In the genomic region with DNA sequence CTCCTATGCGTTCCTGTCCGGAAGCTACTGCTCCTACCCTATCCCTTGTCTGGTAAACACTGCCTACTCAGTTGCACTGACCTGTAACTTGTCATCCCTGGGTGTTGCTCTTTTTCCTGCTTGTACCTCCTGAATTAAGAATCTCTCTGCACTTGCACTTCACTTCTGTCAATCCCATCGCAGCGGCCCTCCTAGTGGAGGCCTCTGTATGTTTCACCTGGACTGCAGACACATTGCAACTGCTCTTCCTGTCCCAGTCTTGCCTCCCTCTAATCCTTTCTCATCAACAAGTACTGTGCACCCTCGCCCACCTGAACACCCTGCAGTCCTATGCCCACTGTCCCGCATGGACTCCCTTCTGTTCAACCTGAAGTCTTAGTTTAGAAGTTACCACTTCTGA, we compare ENCODE assay signal across 2 cellular contexts.
TF ChIP-seq lines count a peak whose summit lies in the region.

No MANE protein-coding gene starts in this region.

TF ChIP-seq in IMR-90, 13 proteins besides CTCF, POLR2A, EP300 and RAD21:
- TF ChIP-seq, protein P1, sequence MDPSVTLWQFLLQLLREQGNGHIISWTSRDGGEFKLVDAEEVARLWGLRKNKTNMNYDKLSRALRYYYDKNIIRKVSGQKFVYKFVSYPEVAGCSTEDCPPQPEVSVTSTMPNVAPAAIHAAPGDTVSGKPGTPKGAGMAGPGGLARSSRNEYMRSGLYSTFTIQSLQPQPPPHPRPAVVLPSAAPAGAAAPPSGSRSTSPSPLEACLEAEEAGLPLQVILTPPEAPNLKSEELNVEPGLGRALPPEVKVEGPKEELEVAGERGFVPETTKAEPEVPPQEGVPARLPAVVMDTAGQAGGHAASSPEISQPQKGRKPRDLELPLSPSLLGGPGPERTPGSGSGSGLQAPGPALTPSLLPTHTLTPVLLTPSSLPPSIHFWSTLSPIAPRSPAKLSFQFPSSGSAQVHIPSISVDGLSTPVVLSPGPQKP (IDR thresholded peaks at IDR 0.05; ENCODE audit: borderline replicate concordance, low read depth, low read length) = no peak
- no peak for TF ChIP-seq MXI1 (IDR thresholded peaks at IDR 0.05; ENCODE audit: borderline replicate concordance, low read depth, low read length)
- TF ChIP-seq RCOR1 (IDR thresholded peaks at IDR 0.05; ENCODE audit: insufficient replicate concordance, low read length) = no peak
- no peak for TF ChIP-seq CEBPB (IDR thresholded peaks at IDR 0.05; ENCODE audit: low read depth, low read length)
- TF ChIP-seq RFX5 (IDR thresholded peaks at IDR 0.05; ENCODE audit: low read depth, low read length) = no peak
- TF ChIP-seq BHLHE40 (IDR thresholded peaks at IDR 0.05; ENCODE audit: low read depth, low read length) = no peak
- no peak for TF ChIP-seq MAFK (IDR thresholded peaks at IDR 0.05; ENCODE audit: low read depth, low read length)
- no peak for TF ChIP-seq CHD1 (IDR thresholded peaks at IDR 0.05; ENCODE audit: low read depth, low read length)
- TF ChIP-seq MAZ (IDR thresholded peaks at IDR 0.05; ENCODE audit: borderline replicate concordance, low read depth, low read length) = no peak

TF ChIP-seq in K562, 482 proteins besides CTCF, POLR2A, EP300 and RAD21:
- TF ChIP-seq, protein P2, sequence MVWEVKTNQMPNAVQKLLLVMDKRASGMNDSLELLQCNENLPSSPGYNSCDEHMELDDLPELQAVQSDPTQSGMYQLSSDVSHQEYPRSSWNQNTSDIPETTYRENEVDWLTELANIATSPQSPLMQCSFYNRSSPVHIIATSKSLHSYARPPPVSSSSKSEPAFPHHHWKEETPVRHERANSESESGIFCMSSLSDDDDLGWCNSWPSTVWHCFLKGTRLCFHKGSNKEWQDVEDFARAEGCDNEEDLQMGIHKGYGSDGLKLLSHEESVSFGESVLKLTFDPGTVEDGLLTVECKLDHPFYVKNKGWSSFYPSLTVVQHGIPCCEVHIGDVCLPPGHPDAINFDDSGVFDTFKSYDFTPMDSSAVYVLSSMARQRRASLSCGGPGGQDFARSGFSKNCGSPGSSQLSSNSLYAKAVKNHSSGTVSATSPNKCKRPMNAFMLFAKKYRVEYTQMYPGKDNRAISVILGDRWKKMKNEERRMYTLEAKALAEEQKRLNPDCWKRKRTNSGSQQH (CRISPR knock-in tag; IDR thresholded peaks at IDR 0.05) = no peak
- TF ChIP-seq, protein P3, sequence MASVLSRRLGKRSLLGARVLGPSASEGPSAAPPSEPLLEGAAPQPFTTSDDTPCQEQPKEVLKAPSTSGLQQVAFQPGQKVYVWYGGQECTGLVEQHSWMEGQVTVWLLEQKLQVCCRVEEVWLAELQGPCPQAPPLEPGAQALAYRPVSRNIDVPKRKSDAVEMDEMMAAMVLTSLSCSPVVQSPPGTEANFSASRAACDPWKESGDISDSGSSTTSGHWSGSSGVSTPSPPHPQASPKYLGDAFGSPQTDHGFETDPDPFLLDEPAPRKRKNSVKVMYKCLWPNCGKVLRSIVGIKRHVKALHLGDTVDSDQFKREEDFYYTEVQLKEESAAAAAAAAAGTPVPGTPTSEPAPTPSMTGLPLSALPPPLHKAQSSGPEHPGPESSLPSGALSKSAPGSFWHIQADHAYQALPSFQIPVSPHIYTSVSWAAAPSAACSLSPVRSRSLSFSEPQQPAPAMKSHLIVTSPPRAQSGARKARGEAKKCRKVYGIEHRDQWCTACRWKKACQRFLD (CRISPR knock-in tag; IDR thresholded peaks at IDR 0.05) = no peak
- TF ChIP-seq ZNF124 (CRISPR knock-in tag; IDR thresholded peaks at IDR 0.05) (no peak), E2F3 (CRISPR knock-in tag; IDR thresholded peaks at IDR 0.05) (no peak), TRIM28 (IDR thresholded peaks at IDR 0.05) (no peak), HMGXB4 (CRISPR knock-in tag; IDR thresholded peaks at IDR 0.05) (no peak), ZNF140 (CRISPR knock-in tag; IDR thresholded peaks at IDR 0.05) (no peak), CBFA2T2 (conservative IDR thresholded peaks at IDR 0.05) (no peak), ZNF436 (CRISPR knock-in tag; IDR thresholded peaks at IDR 0.05) (no peak), TCF7L2 (IDR thresholded peaks at IDR 0.05; ENCODE audit: low read depth, low read length) (no peak), ZNF77 (CRISPR knock-in tag; IDR thresholded peaks at IDR 0.05) (no peak), STAT5A (IDR thresholded peaks at IDR 0.05; ENCODE audit: borderline replicate concordance, low read length) (no peak), BMI1 (IDR thresholded peaks at IDR 0.05; ENCODE audit: low read length) (no peak), MAFF (IDR thresholded peaks at IDR 0.05; ENCODE audit: low read length) (no peak), CBX3 (IDR thresholded peaks at IDR 0.05; ENCODE audit: borderline replicate concordance in 1 of 2, low read length in 2 of 2) (no peak), MED1 (CRISPR knock-in tag; IDR thresholded peaks at IDR 0.05; ENCODE audit: borderline replicate concordance) (no peak)
- TF ChIP-seq, protein P4, sequence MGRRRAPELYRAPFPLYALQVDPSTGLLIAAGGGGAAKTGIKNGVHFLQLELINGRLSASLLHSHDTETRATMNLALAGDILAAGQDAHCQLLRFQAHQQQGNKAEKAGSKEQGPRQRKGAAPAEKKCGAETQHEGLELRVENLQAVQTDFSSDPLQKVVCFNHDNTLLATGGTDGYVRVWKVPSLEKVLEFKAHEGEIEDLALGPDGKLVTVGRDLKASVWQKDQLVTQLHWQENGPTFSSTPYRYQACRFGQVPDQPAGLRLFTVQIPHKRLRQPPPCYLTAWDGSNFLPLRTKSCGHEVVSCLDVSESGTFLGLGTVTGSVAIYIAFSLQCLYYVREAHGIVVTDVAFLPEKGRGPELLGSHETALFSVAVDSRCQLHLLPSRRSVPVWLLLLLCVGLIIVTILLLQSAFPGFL (CRISPR knock-in tag; IDR thresholded peaks at IDR 0.05) = no peak
- TF ChIP-seq, protein P5, sequence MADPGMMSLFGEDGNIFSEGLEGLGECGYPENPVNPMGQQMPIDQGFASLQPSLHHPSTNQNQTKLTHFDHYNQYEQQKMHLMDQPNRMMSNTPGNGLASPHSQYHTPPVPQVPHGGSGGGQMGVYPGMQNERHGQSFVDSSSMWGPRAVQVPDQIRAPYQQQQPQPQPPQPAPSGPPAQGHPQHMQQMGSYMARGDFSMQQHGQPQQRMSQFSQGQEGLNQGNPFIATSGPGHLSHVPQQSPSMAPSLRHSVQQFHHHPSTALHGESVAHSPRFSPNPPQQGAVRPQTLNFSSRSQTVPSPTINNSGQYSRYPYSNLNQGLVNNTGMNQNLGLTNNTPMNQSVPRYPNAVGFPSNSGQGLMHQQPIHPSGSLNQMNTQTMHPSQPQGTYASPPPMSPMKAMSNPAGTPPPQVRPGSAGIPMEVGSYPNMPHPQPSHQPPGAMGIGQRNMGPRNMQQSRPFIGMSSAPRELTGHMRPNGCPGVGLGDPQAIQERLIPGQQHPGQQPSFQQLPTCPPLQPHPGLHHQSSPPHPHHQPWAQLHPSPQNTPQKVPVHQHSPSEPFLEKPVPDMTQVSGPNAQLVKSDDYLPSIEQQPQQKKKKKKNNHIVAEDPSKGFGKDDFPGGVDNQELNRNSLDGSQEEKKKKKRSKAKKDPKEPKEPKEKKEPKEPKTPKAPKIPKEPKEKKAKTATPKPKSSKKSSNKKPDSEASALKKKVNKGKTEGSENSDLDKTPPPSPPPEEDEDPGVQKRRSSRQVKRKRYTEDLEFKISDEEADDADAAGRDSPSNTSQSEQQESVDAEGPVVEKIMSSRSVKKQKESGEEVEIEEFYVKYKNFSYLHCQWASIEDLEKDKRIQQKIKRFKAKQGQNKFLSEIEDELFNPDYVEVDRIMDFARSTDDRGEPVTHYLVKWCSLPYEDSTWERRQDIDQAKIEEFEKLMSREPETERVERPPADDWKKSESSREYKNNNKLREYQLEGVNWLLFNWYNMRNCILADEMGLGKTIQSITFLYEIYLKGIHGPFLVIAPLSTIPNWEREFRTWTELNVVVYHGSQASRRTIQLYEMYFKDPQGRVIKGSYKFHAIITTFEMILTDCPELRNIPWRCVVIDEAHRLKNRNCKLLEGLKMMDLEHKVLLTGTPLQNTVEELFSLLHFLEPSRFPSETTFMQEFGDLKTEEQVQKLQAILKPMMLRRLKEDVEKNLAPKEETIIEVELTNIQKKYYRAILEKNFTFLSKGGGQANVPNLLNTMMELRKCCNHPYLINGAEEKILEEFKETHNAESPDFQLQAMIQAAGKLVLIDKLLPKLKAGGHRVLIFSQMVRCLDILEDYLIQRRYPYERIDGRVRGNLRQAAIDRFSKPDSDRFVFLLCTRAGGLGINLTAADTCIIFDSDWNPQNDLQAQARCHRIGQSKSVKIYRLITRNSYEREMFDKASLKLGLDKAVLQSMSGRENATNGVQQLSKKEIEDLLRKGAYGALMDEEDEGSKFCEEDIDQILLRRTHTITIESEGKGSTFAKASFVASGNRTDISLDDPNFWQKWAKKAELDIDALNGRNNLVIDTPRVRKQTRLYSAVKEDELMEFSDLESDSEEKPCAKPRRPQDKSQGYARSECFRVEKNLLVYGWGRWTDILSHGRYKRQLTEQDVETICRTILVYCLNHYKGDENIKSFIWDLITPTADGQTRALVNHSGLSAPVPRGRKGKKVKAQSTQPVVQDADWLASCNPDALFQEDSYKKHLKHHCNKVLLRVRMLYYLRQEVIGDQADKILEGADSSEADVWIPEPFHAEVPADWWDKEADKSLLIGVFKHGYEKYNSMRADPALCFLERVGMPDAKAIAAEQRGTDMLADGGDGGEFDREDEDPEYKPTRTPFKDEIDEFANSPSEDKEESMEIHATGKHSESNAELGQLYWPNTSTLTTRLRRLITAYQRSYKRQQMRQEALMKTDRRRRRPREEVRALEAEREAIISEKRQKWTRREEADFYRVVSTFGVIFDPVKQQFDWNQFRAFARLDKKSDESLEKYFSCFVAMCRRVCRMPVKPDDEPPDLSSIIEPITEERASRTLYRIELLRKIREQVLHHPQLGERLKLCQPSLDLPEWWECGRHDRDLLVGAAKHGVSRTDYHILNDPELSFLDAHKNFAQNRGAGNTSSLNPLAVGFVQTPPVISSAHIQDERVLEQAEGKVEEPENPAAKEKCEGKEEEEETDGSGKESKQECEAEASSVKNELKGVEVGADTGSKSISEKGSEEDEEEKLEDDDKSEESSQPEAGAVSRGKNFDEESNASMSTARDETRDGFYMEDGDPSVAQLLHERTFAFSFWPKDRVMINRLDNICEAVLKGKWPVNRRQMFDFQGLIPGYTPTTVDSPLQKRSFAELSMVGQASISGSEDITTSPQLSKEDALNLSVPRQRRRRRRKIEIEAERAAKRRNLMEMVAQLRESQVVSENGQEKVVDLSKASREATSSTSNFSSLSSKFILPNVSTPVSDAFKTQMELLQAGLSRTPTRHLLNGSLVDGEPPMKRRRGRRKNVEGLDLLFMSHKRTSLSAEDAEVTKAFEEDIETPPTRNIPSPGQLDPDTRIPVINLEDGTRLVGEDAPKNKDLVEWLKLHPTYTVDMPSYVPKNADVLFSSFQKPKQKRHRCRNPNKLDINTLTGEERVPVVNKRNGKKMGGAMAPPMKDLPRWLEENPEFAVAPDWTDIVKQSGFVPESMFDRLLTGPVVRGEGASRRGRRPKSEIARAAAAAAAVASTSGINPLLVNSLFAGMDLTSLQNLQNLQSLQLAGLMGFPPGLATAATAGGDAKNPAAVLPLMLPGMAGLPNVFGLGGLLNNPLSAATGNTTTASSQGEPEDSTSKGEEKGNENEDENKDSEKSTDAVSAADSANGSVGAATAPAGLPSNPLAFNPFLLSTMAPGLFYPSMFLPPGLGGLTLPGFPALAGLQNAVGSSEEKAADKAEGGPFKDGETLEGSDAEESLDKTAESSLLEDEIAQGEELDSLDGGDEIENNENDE (IDR thresholded peaks at IDR 0.05; ENCODE audit: low read depth, low read length) = no peak
- TF ChIP-seq, protein P6, sequence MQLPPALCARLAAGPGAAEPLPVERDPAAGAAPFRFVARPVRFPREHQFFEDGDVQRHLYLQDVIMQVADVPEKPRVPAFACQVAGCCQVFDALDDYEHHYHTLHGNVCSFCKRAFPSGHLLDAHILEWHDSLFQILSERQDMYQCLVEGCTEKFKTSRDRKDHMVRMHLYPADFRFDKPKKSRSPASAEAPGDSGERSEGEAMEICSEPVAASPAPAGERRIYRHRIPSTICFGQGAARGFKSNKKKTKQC (CRISPR knock-in tag; IDR thresholded peaks at IDR 0.05) = no peak
- TF ChIP-seq, protein P7, sequence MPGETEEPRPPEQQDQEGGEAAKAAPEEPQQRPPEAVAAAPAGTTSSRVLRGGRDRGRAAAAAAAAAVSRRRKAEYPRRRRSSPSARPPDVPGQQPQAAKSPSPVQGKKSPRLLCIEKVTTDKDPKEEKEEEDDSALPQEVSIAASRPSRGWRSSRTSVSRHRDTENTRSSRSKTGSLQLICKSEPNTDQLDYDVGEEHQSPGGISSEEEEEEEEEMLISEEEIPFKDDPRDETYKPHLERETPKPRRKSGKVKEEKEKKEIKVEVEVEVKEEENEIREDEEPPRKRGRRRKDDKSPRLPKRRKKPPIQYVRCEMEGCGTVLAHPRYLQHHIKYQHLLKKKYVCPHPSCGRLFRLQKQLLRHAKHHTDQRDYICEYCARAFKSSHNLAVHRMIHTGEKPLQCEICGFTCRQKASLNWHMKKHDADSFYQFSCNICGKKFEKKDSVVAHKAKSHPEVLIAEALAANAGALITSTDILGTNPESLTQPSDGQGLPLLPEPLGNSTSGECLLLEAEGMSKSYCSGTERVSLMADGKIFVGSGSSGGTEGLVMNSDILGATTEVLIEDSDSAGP (CRISPR knock-in tag; IDR thresholded peaks at IDR 0.05) = no peak
